In the genomic region with DNA sequence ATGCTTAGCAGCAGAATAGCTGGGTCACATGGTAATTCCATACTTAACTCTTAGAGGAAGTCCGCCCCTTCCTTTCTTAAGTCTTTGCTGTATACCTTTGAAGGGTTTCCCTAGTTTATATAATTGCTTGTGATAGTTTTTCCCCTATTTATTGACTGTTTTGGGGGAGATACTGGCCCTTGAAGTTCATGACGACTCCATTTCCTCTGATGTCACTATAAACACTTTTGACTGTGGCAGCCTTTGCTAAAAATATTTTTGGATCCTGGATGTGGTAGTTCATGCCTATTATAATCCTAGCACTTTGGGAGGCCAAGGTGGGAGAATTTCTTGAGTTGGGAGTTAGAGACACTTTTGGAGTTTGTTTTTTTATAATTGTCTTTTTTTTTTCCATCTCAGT, we compare ENCODE assay signal across 1 cellular context.
TF ChIP-seq lines count a peak whose summit lies in the region.

No MANE protein-coding gene starts in this region.

TF ChIP-seq in GM23338, 12 proteins besides CTCF, POLR2A, EP300 and RAD21 (continued from another document):
- TF ChIP-seq, protein P1, sequence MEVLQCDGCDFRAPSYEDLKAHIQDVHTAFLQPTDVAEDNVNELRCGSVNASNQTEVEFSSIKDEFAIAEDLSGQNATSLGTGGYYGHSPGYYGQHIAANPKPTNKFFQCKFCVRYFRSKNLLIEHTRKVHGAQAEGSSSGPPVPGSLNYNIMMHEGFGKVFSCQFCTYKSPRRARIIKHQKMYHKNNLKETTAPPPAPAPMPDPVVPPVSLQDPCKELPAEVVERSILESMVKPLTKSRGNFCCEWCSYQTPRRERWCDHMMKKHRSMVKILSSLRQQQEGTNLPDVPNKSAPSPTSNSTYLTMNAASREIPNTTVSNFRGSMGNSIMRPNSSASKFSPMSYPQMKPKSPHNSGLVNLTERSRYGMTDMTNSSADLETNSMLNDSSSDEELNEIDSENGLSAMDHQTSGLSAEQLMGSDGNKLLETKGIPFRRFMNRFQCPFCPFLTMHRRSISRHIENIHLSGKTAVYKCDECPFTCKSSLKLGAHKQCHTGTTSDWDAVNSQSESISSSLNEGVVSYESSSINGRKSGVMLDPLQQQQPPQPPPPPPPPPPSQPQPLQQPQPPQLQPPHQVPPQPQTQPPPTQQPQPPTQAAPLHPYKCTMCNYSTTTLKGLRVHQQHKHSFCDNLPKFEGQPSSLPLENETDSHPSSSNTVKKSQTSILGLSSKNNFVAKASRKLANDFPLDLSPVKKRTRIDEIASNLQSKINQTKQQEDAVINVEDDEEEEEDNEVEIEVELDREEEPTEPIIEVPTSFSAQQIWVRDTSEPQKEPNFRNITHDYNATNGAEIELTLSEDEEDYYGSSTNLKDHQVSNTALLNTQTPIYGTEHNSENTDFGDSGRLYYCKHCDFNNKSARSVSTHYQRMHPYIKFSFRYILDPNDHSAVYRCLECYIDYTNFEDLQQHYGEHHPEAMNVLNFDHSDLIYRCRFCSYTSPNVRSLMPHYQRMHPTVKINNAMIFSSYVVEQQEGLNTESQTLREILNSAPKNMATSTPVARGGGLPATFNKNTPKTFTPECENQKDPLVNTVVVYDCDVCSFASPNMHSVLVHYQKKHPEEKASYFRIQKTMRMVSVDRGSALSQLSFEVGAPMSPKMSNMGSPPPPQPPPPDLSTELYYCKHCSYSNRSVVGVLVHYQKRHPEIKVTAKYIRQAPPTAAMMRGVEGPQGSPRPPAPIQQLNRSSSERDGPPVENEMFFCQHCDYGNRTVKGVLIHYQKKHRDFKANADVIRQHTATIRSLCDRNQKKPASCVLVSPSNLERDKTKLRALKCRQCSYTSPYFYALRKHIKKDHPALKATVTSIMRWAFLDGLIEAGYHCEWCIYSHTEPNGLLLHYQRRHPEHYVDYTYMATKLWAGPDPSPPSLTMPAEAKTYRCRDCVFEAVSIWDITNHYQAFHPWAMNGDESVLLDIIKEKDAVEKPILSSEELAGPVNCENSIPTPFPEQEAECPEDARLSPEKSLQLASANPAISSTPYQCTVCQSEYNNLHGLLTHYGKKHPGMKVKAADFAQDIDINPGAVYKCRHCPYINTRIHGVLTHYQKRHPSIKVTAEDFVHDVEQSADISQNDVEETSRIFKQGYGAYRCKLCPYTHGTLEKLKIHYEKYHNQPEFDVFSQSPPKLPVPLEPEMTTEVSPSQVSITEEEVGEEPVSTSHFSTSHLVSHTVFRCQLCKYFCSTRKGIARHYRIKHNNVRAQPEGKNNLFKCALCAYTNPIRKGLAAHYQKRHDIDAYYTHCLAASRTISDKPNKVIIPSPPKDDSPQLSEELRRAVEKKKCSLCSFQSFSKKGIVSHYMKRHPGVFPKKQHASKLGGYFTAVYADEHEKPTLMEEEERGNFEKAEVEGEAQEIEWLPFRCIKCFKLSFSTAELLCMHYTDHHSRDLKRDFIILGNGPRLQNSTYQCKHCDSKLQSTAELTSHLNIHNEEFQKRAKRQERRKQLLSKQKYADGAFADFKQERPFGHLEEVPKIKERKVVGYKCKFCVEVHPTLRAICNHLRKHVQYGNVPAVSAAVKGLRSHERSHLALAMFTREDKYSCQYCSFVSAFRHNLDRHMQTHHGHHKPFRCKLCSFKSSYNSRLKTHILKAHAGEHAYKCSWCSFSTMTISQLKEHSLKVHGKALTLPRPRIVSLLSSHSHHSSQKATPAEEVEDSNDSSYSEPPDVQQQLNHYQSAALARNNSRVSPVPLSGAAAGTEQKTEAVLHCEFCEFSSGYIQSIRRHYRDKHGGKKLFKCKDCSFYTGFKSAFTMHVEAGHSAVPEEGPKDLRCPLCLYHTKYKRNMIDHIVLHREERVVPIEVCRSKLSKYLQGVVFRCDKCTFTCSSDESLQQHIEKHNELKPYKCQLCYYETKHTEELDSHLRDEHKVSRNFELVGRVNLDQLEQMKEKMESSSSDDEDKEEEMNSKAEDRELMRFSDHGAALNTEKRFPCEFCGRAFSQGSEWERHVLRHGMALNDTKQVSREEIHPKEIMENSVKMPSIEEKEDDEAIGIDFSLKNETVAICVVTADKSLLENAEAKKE (CRISPR knock-in tag; IDR thresholded peaks at IDR 0.05) = no peak
- TF ChIP-seq EZH2phosphoT487 (IDR thresholded peaks at IDR 0.05; ENCODE audit: unreplicated experiment) (no peak), STAT1 (IDR thresholded peaks at IDR 0.05; ENCODE audit: unreplicated experiment) (no peak), CREB1 (CRISPR knock-in tag; IDR thresholded peaks at IDR 0.05; ENCODE audit: low read depth) (no peak), EZH2 (IDR thresholded peaks at IDR 0.05; ENCODE audit: low read depth, unreplicated experiment) (no peak)
- TF ChIP-seq, protein P2, sequence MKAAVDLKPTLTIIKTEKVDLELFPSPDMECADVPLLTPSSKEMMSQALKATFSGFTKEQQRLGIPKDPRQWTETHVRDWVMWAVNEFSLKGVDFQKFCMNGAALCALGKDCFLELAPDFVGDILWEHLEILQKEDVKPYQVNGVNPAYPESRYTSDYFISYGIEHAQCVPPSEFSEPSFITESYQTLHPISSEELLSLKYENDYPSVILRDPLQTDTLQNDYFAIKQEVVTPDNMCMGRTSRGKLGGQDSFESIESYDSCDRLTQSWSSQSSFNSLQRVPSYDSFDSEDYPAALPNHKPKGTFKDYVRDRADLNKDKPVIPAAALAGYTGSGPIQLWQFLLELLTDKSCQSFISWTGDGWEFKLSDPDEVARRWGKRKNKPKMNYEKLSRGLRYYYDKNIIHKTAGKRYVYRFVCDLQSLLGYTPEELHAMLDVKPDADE (IDR thresholded peaks at IDR 0.05) = no peak
- TF ChIP-seq, protein P3, sequence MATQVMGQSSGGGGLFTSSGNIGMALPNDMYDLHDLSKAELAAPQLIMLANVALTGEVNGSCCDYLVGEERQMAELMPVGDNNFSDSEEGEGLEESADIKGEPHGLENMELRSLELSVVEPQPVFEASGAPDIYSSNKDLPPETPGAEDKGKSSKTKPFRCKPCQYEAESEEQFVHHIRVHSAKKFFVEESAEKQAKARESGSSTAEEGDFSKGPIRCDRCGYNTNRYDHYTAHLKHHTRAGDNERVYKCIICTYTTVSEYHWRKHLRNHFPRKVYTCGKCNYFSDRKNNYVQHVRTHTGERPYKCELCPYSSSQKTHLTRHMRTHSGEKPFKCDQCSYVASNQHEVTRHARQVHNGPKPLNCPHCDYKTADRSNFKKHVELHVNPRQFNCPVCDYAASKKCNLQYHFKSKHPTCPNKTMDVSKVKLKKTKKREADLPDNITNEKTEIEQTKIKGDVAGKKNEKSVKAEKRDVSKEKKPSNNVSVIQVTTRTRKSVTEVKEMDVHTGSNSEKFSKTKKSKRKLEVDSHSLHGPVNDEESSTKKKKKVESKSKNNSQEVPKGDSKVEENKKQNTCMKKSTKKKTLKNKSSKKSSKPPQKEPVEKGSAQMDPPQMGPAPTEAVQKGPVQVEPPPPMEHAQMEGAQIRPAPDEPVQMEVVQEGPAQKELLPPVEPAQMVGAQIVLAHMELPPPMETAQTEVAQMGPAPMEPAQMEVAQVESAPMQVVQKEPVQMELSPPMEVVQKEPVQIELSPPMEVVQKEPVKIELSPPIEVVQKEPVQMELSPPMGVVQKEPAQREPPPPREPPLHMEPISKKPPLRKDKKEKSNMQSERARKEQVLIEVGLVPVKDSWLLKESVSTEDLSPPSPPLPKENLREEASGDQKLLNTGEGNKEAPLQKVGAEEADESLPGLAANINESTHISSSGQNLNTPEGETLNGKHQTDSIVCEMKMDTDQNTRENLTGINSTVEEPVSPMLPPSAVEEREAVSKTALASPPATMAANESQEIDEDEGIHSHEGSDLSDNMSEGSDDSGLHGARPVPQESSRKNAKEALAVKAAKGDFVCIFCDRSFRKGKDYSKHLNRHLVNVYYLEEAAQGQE (IDR thresholded peaks at IDR 0.05; ENCODE audit: unreplicated experiment) = no peak
